ENCODE assay signal across 1 cellular context in genomic region chr4:176149680-176150079, GRCh38.
TF ChIP-seq lines count a peak whose summit lies in the region.

No MANE protein-coding gene starts in this region.

TF ChIP-seq in HCT116, 20 proteins besides CTCF, POLR2A, EP300 and RAD21 (continued from another document):
- no peak for TF ChIP-seq ZBTB33 (IDR thresholded peaks at IDR 0.05; ENCODE audit: extremely low read depth, insufficient replicate concordance, low read length)
- TF ChIP-seq CBX3 (IDR thresholded peaks at IDR 0.05; ENCODE audit: low read depth), result no peak
- no peak for TF ChIP-seq EZH2phosphoT487 (IDR thresholded peaks at IDR 0.05; ENCODE audit: borderline replicate concordance)
- TF ChIP-seq SIN3A (IDR thresholded peaks at IDR 0.05; ENCODE audit: low read depth), result no peak
- TF ChIP-seq SRF (IDR thresholded peaks at IDR 0.05; ENCODE audit: low read depth), result no peak
- TF ChIP-seq POLR2AphosphoS5 (IDR thresholded peaks at IDR 0.05; ENCODE audit: low read depth, low read length), result no peak
- no peak for TF ChIP-seq ZFX (IDR thresholded peaks at IDR 0.05)
- no peak for TF ChIP-seq EGR1 (IDR thresholded peaks at IDR 0.05; ENCODE audit: low read depth)
- no peak for TF ChIP-seq TCF7L2 (IDR thresholded peaks at IDR 0.05; ENCODE audit: borderline replicate concordance, extremely low read depth, insufficient read depth, insufficient read length)
- no peak for TF ChIP-seq JUND (IDR thresholded peaks at IDR 0.05)
- TF ChIP-seq FOSL1 (IDR thresholded peaks at IDR 0.05; ENCODE audit: low read depth), result no peak
- no peak for TF ChIP-seq MAX (IDR thresholded peaks at IDR 0.05)
- TF ChIP-seq ELF1 (IDR thresholded peaks at IDR 0.05; ENCODE audit: borderline replicate concordance, low read depth), result no peak
- TF ChIP-seq ATF3 (IDR thresholded peaks at IDR 0.05), result no peak
- TF ChIP-seq SP1 (IDR thresholded peaks at IDR 0.05; ENCODE audit: low read depth), result no peak
- TF ChIP-seq YY1 (IDR thresholded peaks at IDR 0.05; ENCODE audit: extremely low read depth, insufficient replicate concordance, low read depth, low read length), result no peak
- no peak for TF ChIP-seq CEBPB (IDR thresholded peaks at IDR 0.05; ENCODE audit: low read depth)
- no peak for TF ChIP-seq ZNF274 (IDR thresholded peaks at IDR 0.05; ENCODE audit: low read depth, low read length)
- no peak for TF ChIP-seq EZH2 (IDR thresholded peaks at IDR 0.05)
